8 cellular contexts compared by ENCODE assay signal in genomic region chr12:70645494-70646317, GRCh38. TPM values are rescaled to one million over a fixed set of nuclear protein-coding genes. Genes with fewer than 3 reads are reported as not detected.
DNase-seq lines count a peak whose midpoint lies in the region; ATAC-seq, FAIRE-seq and TF ChIP-seq lines count a peak whose summit lies in the region.

No MANE protein-coding gene starts in this region.

- no peak for TF ChIP-seq POLR2A in H1 (IDR thresholded peaks at IDR 0.05; ENCODE audit: control extremely low read depth in 1 of 2, low read depth in 2 of 2, low read length in 2 of 2)

- H3K4me2 ChIP-seq in H1 (ENCODE audit: insufficient read depth in 1 of 2, low read depth in 2 of 2, low read length in 2 of 2), result peak overlapping the region; percentile 9 to 43; a peak in 2 of 4 replicates

- peak overlapping the region; percentile 80; the same call in 1 of the 2 replicates for H2BK12ac ChIP-seq in H1 (ENCODE audit: low read depth, low read length)

- no peak overlapping the region for H3K56ac ChIP-seq in H1 (replicated peaks; ENCODE audit: insufficient read length, low read depth, low read length)

- no peak overlapping the region for H4K8ac ChIP-seq in H1 (ENCODE audit: extremely low read depth, insufficient read depth, low read length)

- H3K9ac ChIP-seq in H1 (replicated peaks in 1 of 4; ENCODE audit: extremely low read depth in 1 of 4, low read depth in 3 of 4, low read length in 3 of 4), result no peak overlapping the region

- no peaks in the 10 kb centered on the region for H3K9me3 ChIP-seq in H1 (ENCODE audit: insufficient read depth in 2 of 2, low read depth in 1 of 2, low read length in 1 of 2)
- H3K9me3 ChIP-seq in mesodermal cell (ENCODE audit: control insufficient read depth, low read length), result no peaks in the 10 kb centered on the region

- TF ChIP-seq RAD21 in H1 (IDR thresholded peaks at IDR 0.05 in 1 of 2, conservative IDR thresholded peaks at IDR 0.05 in 1 of 2; ENCODE audit: low read depth in 2 of 2, low read length in 2 of 2), result no peak

- no peak overlapping the region for H3K14ac ChIP-seq in H1 (ENCODE audit: insufficient read length)

- no peak overlapping the region for H4K5ac ChIP-seq in H1 (ENCODE audit: insufficient read length, low read depth, low read length)

- H3K23ac ChIP-seq in H1 (ENCODE audit: insufficient read length), result no peak overlapping the region

- no peaks in the 10 kb centered on the region for H3K79me1 ChIP-seq in H1 (ENCODE audit: low read depth, low read length)

- no peaks in the 10 kb centered on the region for H3K27me3 ChIP-seq in H1 (replicated peaks in 1 of 4; ENCODE audit: control insufficient read depth in 3 of 4, extremely low read depth in 1 of 4, insufficient read depth in 3 of 4, low read length in 3 of 4)

- DNase-seq in AG08395 (ENCODE audit: low spot score) (peak; percentile 82), NCI-H226 (peak; percentile 97), H1 (ENCODE audit: low read depth in 1 of 2, low spot score in 2 of 2) (peak in 1 of 2 experiments; percentile 17), midbrain (lab: John Stamatoyannopoulos, UW) (no peak), C1 segment of cervical spinal cord (lab: John Stamatoyannopoulos, UW) (no peak)

- ATAC-seq in GM21786 (IDR thresholded peaks at IDR 0.05; ENCODE audit: unreplicated experiment) (peak; percentile 88), HG03039 (IDR thresholded peaks at IDR 0.05; ENCODE audit: unreplicated experiment) (no peak)

- H2BK120ac ChIP-seq in H1 (replicated peaks; ENCODE audit: low read depth, low read length), result peak overlapping the region; percentile 5

- 45% methylated on average over 10 of the region's 10 CpGs; no CpG with 5 or more reads in 1 of the 2 experiments for WGBS in H1 (ENCODE audit: extremely low coverage in 1 of 2, insufficient coverage in 1 of 2, insufficient read length in 1 of 2, insufficient replicate concordance in 2 of 2, low coverage in 1 of 2, low lambda C conversion rate in 2 of 2, missing lambda C conversion rate in 1 of 2), 2 experiments
- 17 to 35% methylated on average over 5 to 6 of the region's 10 CpGs for WGBS in mesodermal cell (ENCODE audit: insufficient coverage in 2 of 2), 2 experiments

- FAIRE-seq in H1 (lab: Jason Lieb, UNC), result peak; percentile 7

- no peak overlapping the region for H3K18ac ChIP-seq in H1 (ENCODE audit: extremely low read depth, low read length)

- H3K4me1 ChIP-seq in H1 (replicated peaks in 1 of 4; ENCODE audit: control insufficient read depth in 3 of 4, insufficient read depth in 4 of 4, low read length in 3 of 4) (peaks cover 3 to 13% (median 6%) of the 10 kb centered on the region in 4 experiments; a peak in 5 of 7 replicates), mesodermal cell (ENCODE audit: control insufficient read depth, insufficient read depth, low read length, poor library complexity, severe bottlenecking) (peaks cover 16% of the 10 kb centered on the region)

- H2AK5ac ChIP-seq in H1 (ENCODE audit: low read depth, low read length), result no peak overlapping the region; the same call in 1 of the 2 replicates

- H2AFZ ChIP-seq in H1 (ENCODE audit: low read length), result peak overlapping the region; percentile 35; the same call in 1 of the 2 replicates

- H3K23me2 ChIP-seq in H1 (ENCODE audit: low read depth, low read length), result no peaks in the 10 kb centered on the region

- no peak overlapping the region for H3K4me3 ChIP-seq in H1 (ENCODE audit: extremely low read depth in 1 of 4, insufficient read depth in 2 of 4, low read depth in 3 of 4, low read length in 4 of 4)
- H3K4me3 ChIP-seq in mesodermal cell (ENCODE audit: extremely low read depth, insufficient read depth, low read length, poor library complexity, severe bottlenecking), result no peak overlapping the region

- no peak overlapping the region for H2BK20ac ChIP-seq in H1 (ENCODE audit: low read length)

- no peaks in the 10 kb centered on the region for H4K20me1 ChIP-seq in H1 (replicated peaks in 1 of 2; ENCODE audit: control insufficient read depth in 1 of 2, insufficient read depth in 2 of 2, low read length in 2 of 2)

- CTCF ChIA-PET in H1 (lab: Charles Lee; ENCODE audit: partially characterized antibody), result interaction anchor here (0.6 kb wide), 1 partner anchor 852 kb away, joined by 3 read pairs; no protein-coding TSS in a partner anchor

- peak overlapping the region; percentile 61; the same call in 1 of the 2 replicates for H2BK5ac ChIP-seq in H1 (ENCODE audit: low read depth, low read length)

- POLR2A ChIA-PET in H1 (lab: Charles Lee; ENCODE audit: partially characterized antibody), result interaction anchor here (0.6 kb wide), 1 partner anchor 272 kb away, joined by 3 read pairs; no protein-coding TSS in a partner anchor

- H4K91ac ChIP-seq in H1 (replicated peaks; ENCODE audit: insufficient read length, low read length), result peak overlapping the region; percentile 22

- TF ChIP-seq CTCF in H1 (IDR thresholded peaks at IDR 0.05; ENCODE audit: control extremely low read depth in 1 of 3, insufficient read depth in 1 of 3, low read depth in 1 of 3, low read length in 3 of 3), result no peak

- H3K79me2 ChIP-seq in H1 (ENCODE audit: control insufficient read depth in 1 of 2, insufficient read depth in 2 of 2, low read length in 2 of 2), result no peaks in the 10 kb centered on the region

- H3K36me3 ChIP-seq in H1 (ENCODE audit: control insufficient read depth in 2 of 4, insufficient read depth in 4 of 4, low read length in 3 of 4) (no peaks in the 10 kb centered on the region), mesodermal cell (ENCODE audit: control insufficient read depth, insufficient read depth, low read length) (no peaks in the 10 kb centered on the region)

- TF ChIP-seq EP300 in H1 (IDR thresholded peaks at IDR 0.05; ENCODE audit: borderline replicate concordance in 1 of 2, low read depth in 2 of 2, low read length in 2 of 2), result no peak

- H3K4ac ChIP-seq in H1 (replicated peaks; ENCODE audit: insufficient read length, low read depth, low read length), result peak overlapping the region; percentile 76

- H3K27ac ChIP-seq in H1 (ENCODE audit: low read depth, low read length) (no peak overlapping the region), mesodermal cell (ENCODE audit: low read depth, low read length, severe bottlenecking) (peak overlapping the region; percentile 79)

- no peak overlapping the region for H2BK15ac ChIP-seq in H1 (ENCODE audit: low read length)

TF ChIP-seq in H1, 55 proteins besides CTCF, POLR2A, EP300 and RAD21:
- TF ChIP-seq JUND (IDR thresholded peaks at IDR 0.05; ENCODE audit: low read length) (peak; percentile 90), SP4 (IDR thresholded peaks at IDR 0.05; ENCODE audit: low read length) (no peak)

RNA-seq across cellular contexts. Expression of gene PTPRB, which starts 8.5 kb away (rescaled TPM):
- 0.58 and 1.1 TPM in 2 replicates for total RNA-seq in H1 (2021; fragmentation: NEBNext Ultra II Directional; extraction: Animal tissue kit (Norgen Biotek cat#: 25700))
- 0.14 and 0.36 TPM in 2 replicates for polyA plus RNA-seq in H1 (2011; rRNA removed)
- polyA plus RNA-seq in H1 (2011; cell fraction: cytosol; rRNA removed), result 0.31 TPM
- 0.44 TPM for polyA plus RNA-seq in H1 (2011; cell fraction: nucleus; rRNA removed)
- 0.62 to 0.74 TPM (median 0.69 TPM) in 4 replicates for polyA plus RNA-seq in H1 (2012, experiment 1 of 2)
- polyA plus RNA-seq in H1 (2012, experiment 2 of 2), result 0.18 TPM
- 1.7 TPM for polyA plus RNA-seq in H1 (2013, experiment 1 of 2)
- 1.7 TPM for polyA plus RNA-seq in H1 (2013, experiment 2 of 2)
- polyA minus RNA-seq in H1 (2011; rRNA and poly(A)+ RNA removed), result 0.98 and 2.0 TPM in 2 replicates
- polyA minus RNA-seq in H1 (2011; cell fraction: cytosol; rRNA and poly(A)+ RNA removed), result 0.44 TPM
- polyA minus RNA-seq in H1 (2011; cell fraction: nucleus; rRNA and poly(A)+ RNA removed), result 1.00 TPM
- 9.1 TPM for polyA plus RNA-seq in mesodermal cell (2013, experiment 1 of 2)
- polyA plus RNA-seq in mesodermal cell (2013, experiment 2 of 2), result 5.7 TPM

Comparison
In these comparisons a context has a peak if more than half of its experiments do, and no peak if none do; other contexts are left out.
1. DNase-seq: peak in AG08395 (single experiment) and NCI-H226 (single experiment); none in midbrain (single experiment) and C1 segment of cervical spinal cord (0 of 14).